8 cellular contexts compared by ENCODE assay signal in genomic region chr5:54249210-54250028, GRCh38.
A peak's percentile ranks its signal among the peaks of the same experiment; 100 is the strongest.
DNase-seq lines count a peak whose midpoint lies in the region; ATAC-seq, FAIRE-seq and TF ChIP-seq lines count a peak whose summit lies in the region.

No MANE protein-coding gene starts in this region.

- DNase-seq in activated T-cell treated with anti-CD3 and anti-CD28 coated beads for 1 hour (ENCODE audit: low read depth) (peak; percentile 12), activated T-cell treated with anti-CD3 and anti-CD28 coated beads for 4 hours (no peak), MV-4-11 (lab: John Stamatoyannopoulos, UW) (peak; percentile 67), skeletal muscle cell (ENCODE audit: low read depth) (peak; percentile 20), H54 (ENCODE audit: insufficient read length, low spot score) (no peak), PC-9 (no peak)
- peak; percentile 33 for DNase-seq in activated naive CD4-positive, alpha-beta T cell treated with anti-CD3 and anti-CD28 coated beads, Interleukin-2, amount 10 ng/mL, durations not matched to agents 7 days and 5 days

- H3K27ac Mint-ChIP-seq in activated naive CD4-positive, alpha-beta T cell treated with anti-CD3 and anti-CD28 coated beads, Interleukin-2, amount 10 ng/mL, durations not matched to agents 7 days and 5 days: no peak overlapping the region

- no peak for TF ChIP-seq CTCF in PC-9 (conservative IDR thresholded peaks at IDR 0.05)

- H2AFZ ChIP-seq in PC-9: no peak overlapping the region

- peaks cover 6% of the 10 kb centered on the region; the same call in 1 of the 2 replicates for H3F3A ChIP-seq in PC-9 (ENCODE audit: insufficient read depth, low read depth)

- no peaks in the 10 kb centered on the region for H3K27me3 Mint-ChIP-seq in activated naive CD4-positive, alpha-beta T cell treated with anti-CD3 and anti-CD28 coated beads, Interleukin-2, amount 10 ng/mL, durations not matched to agents 7 days and 5 days

- TF ChIP-seq POLR2A in H54 (IDR thresholded peaks at IDR 0.05; ENCODE audit: low read depth, low read length): no peak

- ATAC-seq in GM21381 (IDR thresholded peaks at IDR 0.05; ENCODE audit: unreplicated experiment): no peak

- no peaks in the 10 kb centered on the region for H3K9me3 Mint-ChIP-seq in activated naive CD4-positive, alpha-beta T cell treated with anti-CD3 and anti-CD28 coated beads, Interleukin-2, amount 10 ng/mL, durations not matched to agents 7 days and 5 days

- no peak overlapping the region for H3K27ac ChIP-seq in PC-9

- CTCF ChIA-PET in activated naive CD4-positive, alpha-beta T cell treated with anti-CD3 and anti-CD28 coated beads, Interleukin-2, amount 10 ng/mL, durations not matched to agents 7 days and 5 days (lab: Charles Lee): interaction anchor here (1.2 kb wide), 1 partner anchor 207 kb away, joined by 4 read pairs; no protein-coding TSS in a partner anchor
- CTCF ChIA-PET in PC-9 (lab: Charles Lee): interaction anchor here (0.7 kb wide), 1 partner anchor 410 kb away, joined by 4 read pairs; no protein-coding TSS in a partner anchor

- H3K9me2 ChIP-seq in PC-9 (ENCODE audit: insufficient read depth): no peaks in the 10 kb centered on the region

- no peaks in the 10 kb centered on the region for H3K27me3 ChIP-seq in PC-9 (ENCODE audit: insufficient read depth, low read depth)

- H3K36me3 ChIP-seq in PC-9 (ENCODE audit: low read depth): no peaks in the 10 kb centered on the region

- no TSS peak for BruUV-seq in PC-9 (replicated peaks; lab: Mats Ljungman, UMichigan)

- intact Hi-C loops in PC-9 (cut with micrococcal nuclease; ENCODE audit: unreplicated experiment): loop anchor here (10.0 kb wide), 2 partner anchors 235 to 645 kb away; no protein-coding TSS in a partner anchor

- peaks cover 7% of the 10 kb centered on the region for H3K4me1 ChIP-seq in PC-9 (replicated peaks; ENCODE audit: insufficient read depth)

- H3K79me2 ChIP-seq in PC-9 (ENCODE audit: low read depth): no peaks in the 10 kb centered on the region

- no peak for FAIRE-seq in H54 (lab: Jason Lieb, UNC)

- H3K4me2 ChIP-seq in PC-9: no peak overlapping the region

- peaks cover 1% of the 10 kb centered on the region for H3K36me3 Mint-ChIP-seq in activated naive CD4-positive, alpha-beta T cell treated with anti-CD3 and anti-CD28 coated beads, Interleukin-2, amount 10 ng/mL, durations not matched to agents 7 days and 5 days

- no peaks in the 10 kb centered on the region for H3K9me3 ChIP-seq in PC-9 (ENCODE audit: insufficient read depth, low read depth)

- H4K20me1 ChIP-seq in PC-9 (ENCODE audit: insufficient read depth): no peaks in the 10 kb centered on the region

- POLR2A ChIA-PET in PC-9 (lab: Charles Lee; ENCODE audit: unreplicated experiment): no interaction called here

- H3K4me1 Mint-ChIP-seq in activated naive CD4-positive, alpha-beta T cell treated with anti-CD3 and anti-CD28 coated beads, Interleukin-2, amount 10 ng/mL, durations not matched to agents 7 days and 5 days: peaks cover 3% of the 10 kb centered on the region

- H3K4me3 Mint-ChIP-seq in activated naive CD4-positive, alpha-beta T cell treated with anti-CD3 and anti-CD28 coated beads, Interleukin-2, amount 10 ng/mL, durations not matched to agents 7 days and 5 days: no peak overlapping the region

- no peak overlapping the region for H3K4me3 ChIP-seq in skeletal muscle cell (ENCODE audit: low read depth, low read length)
- no peak overlapping the region for H3K4me3 ChIP-seq in PC-9

Comparison
In these comparisons a context has a peak if more than half of its experiments do, and no peak if none do; other contexts are left out.
1. DNase-seq: peak in activated T-cell treated with anti-CD3 and anti-CD28 coated beads for 1 hour (single experiment), MV-4-11 (single experiment), activated naive CD4-positive, alpha-beta T cell treated with anti-CD3 and anti-CD28 coated beads, Interleukin-2, amount 10 ng/mL, durations not matched to agents 7 days and 5 days (single experiment) and skeletal muscle cell (single experiment); none in activated T-cell treated with anti-CD3 and anti-CD28 coated beads for 4 hours (single experiment), H54 (single experiment) and PC-9 (0 of 2).